In genomic region chr13:113112475-113112874, GRCh38 we compare ENCODE assay signal across 13 cellular contexts. TPM values are rescaled to one million over a fixed set of nuclear protein-coding genes. Genes with fewer than 3 reads are reported as not detected.
"Had no signal": no experiment of that assay in that cellular context is flagged by ENCODE, and none has a peak within 500 bp of the region (broad histone marks: within the 10 kb centered on the region; RNA-seq: fewer than 3 reads in every experiment).

No MANE protein-coding gene starts in this region.

RNA-seq across cellular contexts. Expression of gene F7, which starts 6.9 kb away (rescaled TPM):
- total RNA-seq: activated B cell treated with CpG ODN at 0.5 μM for 24 hours; activated CD4-positive, alpha-beta memory T cell treated with anti-CD3 and anti-CD28 coated beads, Interleukin-2, amount 10 ng/mL, durations not matched to agents 7 days and 5 days; activated CD4-positive, alpha-beta T cell treated with anti-CD3 and anti-CD28 coated beads, Interleukin-2, amount 10 ng/mL, durations not matched to agents 7 days and 5 days; activated CD8-positive, alpha-beta memory T cell treated with anti-CD3 and anti-CD28 coated beads, Interleukin-2, amount 10 ng/mL, durations not matched to agents 7 days and 5 days; activated CD8-positive, alpha-beta T cell treated with anti-CD3 and anti-CD28 coated beads, Interleukin-2, amount 10 ng/mL, durations not matched to agents 7 days and 5 days; activated T-helper 2 cell treated with anti-CD3 and anti-CD28 coated beads, Interferon-gamma antibody, Interleukin-2, Interleukin-4, amounts not matched to agents 10 μg/mL and 5 μg/mL and 100 μg/mL, durations not matched to agents 14 hours and 24 hours and 36 hours; astrocyte; body of pancreas had no signal

RNA-seq across cellular contexts. Expression of gene F10, which starts 10.1 kb away (rescaled TPM):
- total RNA-seq: activated B cell treated with CpG ODN at 0.5 μM for 24 hours; activated CD4-positive, alpha-beta memory T cell treated with anti-CD3 and anti-CD28 coated beads, Interleukin-2, amount 10 ng/mL, durations not matched to agents 7 days and 5 days; activated CD4-positive, alpha-beta T cell treated with anti-CD3 and anti-CD28 coated beads for 36 hours; activated CD4-positive, alpha-beta T cell treated with anti-CD3 and anti-CD28 coated beads, Interleukin-2, amount 10 ng/mL, durations not matched to agents 7 days and 5 days; activated CD8-positive, alpha-beta memory T cell treated with anti-CD3 and anti-CD28 coated beads, Interleukin-2, amount 10 ng/mL, durations not matched to agents 7 days and 5 days; activated CD8-positive, alpha-beta T cell treated with anti-CD3 and anti-CD28 coated beads, Interleukin-2, amount 10 ng/mL, durations not matched to agents 7 days and 5 days; activated naive CD4-positive, alpha-beta T cell treated with anti-CD3 and anti-CD28 coated beads for 36 hours; activated naive CD8-positive, alpha-beta T cell treated with anti-CD3 and anti-CD28 coated beads, Interleukin-2, amount 10 ng/mL, durations not matched to agents 7 days and 5 days; activated T-helper 2 cell treated with anti-CD3 and anti-CD28 coated beads, Interferon-gamma antibody, Interleukin-2, Interleukin-4, amounts not matched to agents 10 μg/mL and 5 μg/mL and 100 μg/mL, durations not matched to agents 14 hours and 24 hours and 36 hours had no signal

RNA-seq across cellular contexts. Expression of gene PROZ, which starts 46.0 kb away (rescaled TPM):
- total RNA-seq: activated B cell treated with CpG ODN at 0.5 μM for 24 hours; activated CD4-positive, alpha-beta memory T cell treated with anti-CD3 and anti-CD28 coated beads, Interleukin-2, amount 10 ng/mL, durations not matched to agents 7 days and 5 days; activated CD4-positive, alpha-beta T cell treated with anti-CD3 and anti-CD28 coated beads for 36 hours; activated CD8-positive, alpha-beta memory T cell treated with anti-CD3 and anti-CD28 coated beads, Interleukin-2, amount 10 ng/mL, durations not matched to agents 7 days and 5 days; activated CD8-positive, alpha-beta T cell treated with anti-CD3 and anti-CD28 coated beads, Interleukin-2, amount 10 ng/mL, durations not matched to agents 7 days and 5 days; activated naive CD4-positive, alpha-beta T cell treated with anti-CD3 and anti-CD28 coated beads for 36 hours; activated naive CD8-positive, alpha-beta T cell treated with anti-CD3 and anti-CD28 coated beads, Interleukin-2, amount 10 ng/mL, durations not matched to agents 7 days and 5 days; activated T-helper 2 cell treated with anti-CD3 and anti-CD28 coated beads, Interferon-gamma antibody, Interleukin-2, Interleukin-4, amounts not matched to agents 10 μg/mL and 5 μg/mL and 100 μg/mL, durations not matched to agents 14 hours and 24 hours and 36 hours; astrocyte; body of pancreas; breast epithelium had no signal
- polyA plus RNA-seq: adipose tissue had no signal
